In the genomic region with DNA sequence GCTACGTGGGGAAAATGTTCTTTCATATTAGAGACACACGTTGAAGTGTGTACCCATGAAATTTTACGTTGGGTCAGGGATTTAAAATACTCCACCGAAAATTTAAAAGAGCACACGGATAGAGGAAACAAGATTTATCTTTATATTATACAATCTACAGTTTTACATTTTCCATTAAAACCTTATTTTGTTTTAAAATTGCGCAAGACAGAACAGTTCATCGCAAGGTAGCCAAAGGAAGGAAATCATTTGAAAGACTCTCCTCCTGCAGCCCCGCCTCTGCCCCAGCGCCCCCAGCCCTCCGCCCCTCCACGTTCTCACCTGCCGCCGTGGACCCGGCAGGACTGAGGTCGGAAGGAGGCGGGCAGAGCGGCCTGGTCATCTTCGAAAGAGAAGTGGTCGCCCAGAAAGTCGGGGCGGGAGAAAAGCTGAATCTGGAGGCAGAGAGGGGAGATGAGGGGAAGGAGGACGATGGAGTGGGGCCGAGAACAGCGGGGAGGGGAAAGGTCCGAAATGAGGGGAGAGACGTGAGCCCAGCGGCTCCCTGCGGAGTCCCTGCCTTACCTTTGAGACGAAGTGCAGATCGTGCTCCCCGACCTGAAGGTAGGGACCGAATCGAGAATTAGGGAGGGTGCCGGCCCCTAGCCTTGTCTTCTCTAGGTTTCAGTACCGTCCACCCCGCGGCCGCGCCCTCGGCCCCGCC, we compare ENCODE assay signal across 8 cellular contexts. TPM values are rescaled to one million over a fixed set of nuclear protein-coding genes. Genes with fewer than 3 reads are reported as not detected.
DNase-seq lines count a peak whose midpoint lies in the region; ATAC-seq and TF ChIP-seq lines count a peak whose summit lies in the region.

No MANE protein-coding gene starts in this region.

- H3K27me3 ChIP-seq in stomach = peaks cover 0 to 55% (median 14%) of the 10 kb centered on the region in 3 donors

- peaks cover 8 to 19% (median 17%) of the 10 kb centered on the region in 4 donors for H3K4me1 ChIP-seq in stomach

- H3K27me3 Mint-ChIP-seq in activated T-cell treated with anti-CD3 and anti-CD28 coated beads, Interleukin-2, amount 50 U/mL, for 72 hours (ENCODE audit: low read depth) = peaks cover 6% of the 10 kb centered on the region
- no peaks in the 10 kb centered on the region for H3K27me3 Mint-ChIP-seq in activated CD8-positive, alpha-beta T cell treated with anti-CD3 and anti-CD28 coated beads for 36 hours

- H3K36me3 ChIP-seq in stomach = no peaks in the 10 kb centered on the region

- WGBS in stomach, 5 donors = 3 to 4% (median 3%) methylated on average over 36 to 41 of the region's 41 CpGs

- TF ChIP-seq EP300 in stomach (IDR thresholded peaks at IDR 0.05) = no peak

- H3K4me3 ChIP-seq in iPS-18c (ENCODE audit: insufficient read depth, low read depth, low read length) (peak overlapping the region; percentile 75), stomach (peak overlapping the region; percentile 50 to 56 (median 53))

- CTCF ChIA-PET in activated CD8-positive, alpha-beta T cell treated with anti-CD3 and anti-CD28 coated beads for 36 hours (lab: Charles Lee) = interaction anchor here (0.6 to 2.9 kb wide), 6 partner anchors 10 to 166 kb away, joined by 3 to 13 read pairs (median 4); a partner anchor contains a TSS

- no peak for DNase-seq in activated T-cell treated with anti-CD3 and anti-CD28 coated beads, Interleukin-2, amount 50 U/mL, for 72 hours
- DNase-seq in activated T-cell treated with anti-CD3 and anti-CD28 coated beads, Interleukin-2, amount 50 U/mL, for 1 hour = no peak
- no peak for DNase-seq in activated CD8-positive, alpha-beta T cell treated with anti-CD3 and anti-CD28 coated beads for 36 hours
- DNase-seq in stomach (no peak), cerebellum (ENCODE audit: low spot score) (no peak)

- no peaks in the 10 kb centered on the region for H3K36me3 Mint-ChIP-seq in activated T-cell treated with anti-CD3 and anti-CD28 coated beads, Interleukin-2, amount 50 U/mL, for 72 hours (ENCODE audit: insufficient read depth in 2 of 2)
- no peaks in the 10 kb centered on the region for H3K36me3 Mint-ChIP-seq in activated CD8-positive, alpha-beta T cell treated with anti-CD3 and anti-CD28 coated beads for 36 hours (ENCODE audit: low read depth)

- H3K9me3 Mint-ChIP-seq in activated T-cell treated with anti-CD3 and anti-CD28 coated beads, Interleukin-2, amount 50 U/mL, for 72 hours = no peaks in the 10 kb centered on the region
- H3K9me3 Mint-ChIP-seq in activated CD8-positive, alpha-beta T cell treated with anti-CD3 and anti-CD28 coated beads for 36 hours = no peaks in the 10 kb centered on the region

- H3K27ac ChIP-seq in stomach = peak overlapping the region in 4 of 5 donors; percentile 18 to 70 (median 53)

- H3K9me3 ChIP-seq in iPS-18c (ENCODE audit: control insufficient read depth, insufficient read depth, low read length) (no peaks in the 10 kb centered on the region), stomach (no peaks in the 10 kb centered on the region)

- TF ChIP-seq CTCF in activated CD8-positive, alpha-beta T cell treated with anti-CD3 and anti-CD28 coated beads for 36 hours (IDR thresholded peaks at IDR 0.05) = no peak
- TF ChIP-seq CTCF in stomach (IDR thresholded peaks at IDR 0.05) = no peak

- H3K4me3 Mint-ChIP-seq in activated T-cell treated with anti-CD3 and anti-CD28 coated beads, Interleukin-2, amount 50 U/mL, for 72 hours = peak overlapping the region; percentile 92 to 96
- peak overlapping the region; percentile 87 for H3K4me3 Mint-ChIP-seq in activated CD8-positive, alpha-beta T cell treated with anti-CD3 and anti-CD28 coated beads for 36 hours

- no peak for TF ChIP-seq POLR2A in stomach (IDR thresholded peaks at IDR 0.05)

- intact Hi-C loops in activated CD8-positive, alpha-beta T cell treated with anti-CD3 and anti-CD28 coated beads for 36 hours (cut with micrococcal nuclease) = no loop called here
- intact Hi-C loops in stomach (cut with DNase I; ENCODE audit: low total_unique reads) = no loop called here

- ATAC-seq in activated T-cell treated with anti-CD3 and anti-CD28 coated beads, Interleukin-2, amount 50 U/mL, for 72 hours (replicated peaks in 1 of 2) = peak; percentile 2 to 17
- ATAC-seq in activated CD8-positive, alpha-beta T cell treated with anti-CD3 and anti-CD28 coated beads for 36 hours = peak; percentile 9
- no peak for ATAC-seq in GM21390 (IDR thresholded peaks at IDR 0.05; ENCODE audit: unreplicated experiment)
- ATAC-seq in HG03378 (IDR thresholded peaks at IDR 0.05; ENCODE audit: unreplicated experiment) = no peak

- peaks cover 7% of the 10 kb centered on the region for H3K4me1 Mint-ChIP-seq in activated T-cell treated with anti-CD3 and anti-CD28 coated beads, Interleukin-2, amount 50 U/mL, for 72 hours (ENCODE audit: low read depth)
- H3K4me1 Mint-ChIP-seq in activated CD8-positive, alpha-beta T cell treated with anti-CD3 and anti-CD28 coated beads for 36 hours (ENCODE audit: low read depth) = peaks cover 11% of the 10 kb centered on the region

- H3K27ac Mint-ChIP-seq in activated T-cell treated with anti-CD3 and anti-CD28 coated beads, Interleukin-2, amount 50 U/mL, for 72 hours = peak overlapping the region; percentile 65
- H3K27ac Mint-ChIP-seq in activated CD8-positive, alpha-beta T cell treated with anti-CD3 and anti-CD28 coated beads for 36 hours = no peak overlapping the region

- POLR2A ChIA-PET in activated CD8-positive, alpha-beta T cell treated with anti-CD3 and anti-CD28 coated beads for 36 hours (lab: Charles Lee) = interaction anchor here (0.7 to 1.3 kb wide), 4 partner anchors 29 to 141 kb away, joined by 3 to 4 read pairs (median 3); a partner anchor contains a TSS

RNA-seq across cellular contexts. Expression of a gene that starts 18.0 kb away (rescaled TPM):
- 1 to 10 TPM; 1.6 to 2.3 TPM for total RNA-seq in activated T-cell treated with anti-CD3 and anti-CD28 coated beads, Interleukin-2, amount 50 U/mL, for 72 hours
- 1 to 10 TPM; 4.5 to 6.4 TPM for total RNA-seq in activated CD8-positive, alpha-beta T cell treated with anti-CD3 and anti-CD28 coated beads for 36 hours
- total RNA-seq in stomach (10 to 100 TPM in 1 of 5 donors, 1 to 10 TPM in 3, under 1 TPM in 1; 0.92 to 12.7 (median 2.3) TPM), cerebellum (1.7 TPM)
- polyA plus RNA-seq in stomach = 10 to 100 TPM in 1 of 3 donors, 1 to 10 TPM in 1, under 1 TPM in 1; 0.15 to 66.8 (median 4.0) TPM

RNA-seq across cellular contexts. Expression of a gene that starts 18.2 kb away (rescaled TPM):
- total RNA-seq in activated T-cell treated with anti-CD3 and anti-CD28 coated beads, Interleukin-2, amount 50 U/mL, for 72 hours = 100 to 1,000 TPM; 213 to 245 TPM
- 100 to 1,000 TPM; 324 to 344 TPM for total RNA-seq in activated CD8-positive, alpha-beta T cell treated with anti-CD3 and anti-CD28 coated beads for 36 hours
- 10 to 100 TPM in 2 of 5 donors, 1 to 10 TPM in 1, not detected in 2; 5.1 to 15.2 (median 10.7) TPM for total RNA-seq in stomach
- polyA plus RNA-seq in stomach = 10 to 100 TPM; 27.3 to 68.2 (median 48.7) TPM
- not detected for total RNA-seq in cerebellum

RNA-seq across cellular contexts. Expression of a gene that starts 29.5 kb away (rescaled TPM):
- total RNA-seq in activated T-cell treated with anti-CD3 and anti-CD28 coated beads, Interleukin-2, amount 50 U/mL, for 72 hours = 10 to 100 TPM; 19.1 to 19.3 TPM
- total RNA-seq in activated CD8-positive, alpha-beta T cell treated with anti-CD3 and anti-CD28 coated beads for 36 hours = 10 to 100 TPM; 24.9 to 26.0 TPM
- total RNA-seq in stomach (10 to 100 TPM in 3 of 5 donors, 1 to 10 TPM in 2; 7.3 to 12.9 (median 12.2) TPM), cerebellum (10.2 TPM)
- polyA plus RNA-seq in stomach = 10 to 100 TPM; 14.4 to 26.3 (median 19.3) TPM

RNA-seq across cellular contexts. Expression of a gene that starts 36.6 kb away (rescaled TPM):
- under 1 TPM in 1 of 2 donors, not detected in 1; 0.25 TPM for total RNA-seq in activated T-cell treated with anti-CD3 and anti-CD28 coated beads, Interleukin-2, amount 50 U/mL, for 72 hours
- 1 to 10 TPM in 1 of 2 experiments, under 1 TPM in 1; 0.69 to 1.3 TPM for total RNA-seq in activated CD8-positive, alpha-beta T cell treated with anti-CD3 and anti-CD28 coated beads for 36 hours
- total RNA-seq in stomach (1 to 10 TPM in 1 of 5 donors, not detected in 4; 3.6 TPM), cerebellum (not detected)
- polyA plus RNA-seq in stomach = 1 to 10 TPM in 1 of 3 donors, under 1 TPM in 2; 0.25 to 1.5 (median 0.28) TPM

RNA-seq across cellular contexts. Expression of a gene that starts 56.0 kb away (rescaled TPM):
- 100 to 1,000 TPM; 148 to 165 TPM for total RNA-seq in activated T-cell treated with anti-CD3 and anti-CD28 coated beads, Interleukin-2, amount 50 U/mL, for 72 hours
- 100 to 1,000 TPM; 309 to 316 TPM for total RNA-seq in activated CD8-positive, alpha-beta T cell treated with anti-CD3 and anti-CD28 coated beads for 36 hours
- total RNA-seq in stomach = 100 to 1,000 TPM in 1 of 5 donors, 10 to 100 TPM in 3, 1 to 10 TPM in 1; 7.2 to 102 (median 29.5) TPM
- 100 to 1,000 TPM; 142 to 267 (median 227) TPM for polyA plus RNA-seq in stomach
- 13.9 TPM for total RNA-seq in cerebellum

Comparison
In these comparisons a context has a peak if more than half of its experiments do, and no peak if none do; other contexts are left out.
1. ATAC-seq: peak in activated T-cell treated with anti-CD3 and anti-CD28 coated beads, Interleukin-2, amount 50 U/mL, for 72 hours (2 of 2) and activated CD8-positive, alpha-beta T cell treated with anti-CD3 and anti-CD28 coated beads for 36 hours (single experiment); none in GM21390 (single experiment) and HG03378 (single experiment).
2. RNA of a gene that starts 18.2 kb away (total RNA-seq): 324 to 344 TPM in activated CD8-positive, alpha-beta T cell treated with anti-CD3 and anti-CD28 coated beads for 36 hours and 213 to 245 TPM in activated T-cell treated with anti-CD3 and anti-CD28 coated beads, Interleukin-2, amount 50 U/mL, for 72 hours; 5.1 to 15.2 TPM in stomach and not detected in cerebellum (single experiment); every median in the first group is over 10 times any median in the second.